In genomic region chr5:178626484-178627258, GRCh38 we compare ENCODE assay signal across 8 cellular contexts. TPM values are rescaled to one million over a fixed set of nuclear protein-coding genes. Genes with fewer than 3 reads are reported as not detected.
DNase-seq lines count a peak whose midpoint lies in the region; ATAC-seq and TF ChIP-seq lines count a peak whose summit lies in the region.

TSS of gene CLK4 (minus strand) at chr5:178627050. CDS start at chr5:178623416, 3,634 bp downstream.

- H3K36me3 ChIP-seq in mucosa of descending colon (ENCODE audit: low read depth), result no peaks in the 10 kb centered on the region

- ATAC-seq in GM21528 (IDR thresholded peaks at IDR 0.05; ENCODE audit: low FRiP score, unreplicated experiment) (peak; percentile 82), mucosa of descending colon (peak; percentile 98)

- no peaks in the 10 kb centered on the region for H3K9me3 ChIP-seq in mucosa of descending colon

- H3K4me3 ChIP-seq in epithelial cell of esophagus (ENCODE audit: low read length), result peak within 1 kb of the TSS; percentile 86
- peak within 1 kb of the TSS; percentile 46 for H3K4me3 ChIP-seq in mucosa of descending colon

- DNase-seq in DMS 273 (lab: John Stamatoyannopoulos, UW; ENCODE audit: unreplicated experiment) (peak; percentile 98), HuH-7.5 (ENCODE audit: low spot score) (peak; percentile 85), OCI-M1 (lab: John Stamatoyannopoulos, UW) (peak; percentile 96), activated T-cell treated with anti-CD3 and anti-CD28 coated beads for 24 hours (ENCODE audit: low read depth) (peak; percentile 96), epithelial cell of esophagus (ENCODE audit: low read depth) (peak; percentile 94), mucosa of descending colon (peak; percentile 98)
- DNase-seq in stimulated activated CD8-positive, alpha-beta memory T cell treated with anti-CD3 and anti-CD28 coated beads, Interleukin-4, amount 100 ng/mL, for 1 hour (ENCODE audit: low read depth in 2 of 2, low spot score in 1 of 2), result peak; percentile 93 to 94

- peaks cover 15% of the 10 kb centered on the region for H3K4me1 ChIP-seq in mucosa of descending colon (ENCODE audit: low read depth)

- TF ChIP-seq CTCF in epithelial cell of esophagus (IDR thresholded peaks at IDR 0.05; ENCODE audit: insufficient read depth, low read depth, low read length, missing control alignments) (no peak), mucosa of descending colon (IDR thresholded peaks at IDR 0.05) (no peak)

- intact Hi-C loops in mucosa of descending colon (cut with DNase I, micrococcal nuclease), result no loop called here

RNA-seq across cellular contexts. Expression of gene CLK4, which starts in this region (rescaled TPM):
- total RNA-seq in mucosa of descending colon, result 10 to 100 TPM; 21.8 to 32.8 (median 28.5) TPM

Comparison
In these comparisons a context has a peak if more than half of its experiments do, and no peak if none do; other contexts are left out.
1. Peak in every context shown above with its lines: DNase-seq, ATAC-seq and H3K4me3 ChIP-seq.